In genomic region chr12:27940756-27941402, GRCh38 we compare ENCODE assay signal across 8 cellular contexts. TPM values are rescaled to one million over a fixed set of nuclear protein-coding genes. Genes with fewer than 3 reads are reported as not detected.
A peak's percentile ranks its signal among the peaks of the same experiment; 100 is the strongest.
DNase-seq lines count a peak whose midpoint lies in the region; ATAC-seq and TF ChIP-seq lines count a peak whose summit lies in the region.

No MANE protein-coding gene starts in this region.

- no peak overlapping the region for H3K4me3 Mint-ChIP-seq in T-cell

- TF ChIP-seq CTCF in GM12874 (IDR thresholded peaks at IDR 0.05; ENCODE audit: insufficient read depth, low read depth, low read length) (peak; percentile 73), gastrocnemius medialis (IDR thresholded peaks at IDR 0.05 in 4 of 5, conservative IDR thresholded peaks at IDR 0.05 in 1 of 5) (peak in 4 of 5 experiments; percentile 10 to 58 (median 50))

- H3K36me3 Mint-ChIP-seq in T-cell, result no peaks in the 10 kb centered on the region

- no peaks in the 10 kb centered on the region for H3K9me3 Mint-ChIP-seq in T-cell

- no peaks in the 10 kb centered on the region for H3K4me1 Mint-ChIP-seq in T-cell

- ATAC-seq in HG02623 (IDR thresholded peaks at IDR 0.05; ENCODE audit: unreplicated experiment) (peak; percentile 88), T-cell (replicated peaks in 1 of 4) (peak in 3 of 4 experiments; percentile 50 to 67 (median 66)), left ventricle myocardium superior (peak; percentile 77), gastrocnemius medialis (no peak)

- in situ Hi-C loops in gastrocnemius medialis (cut with MboI; ENCODE audit: low sequenced_read_pairs in 4 of 4), result loop anchor here in 3 of 4 donors (10.0 to 25.0 kb wide), 2 partner anchors 196 to 204 kb away; no protein-coding TSS in a partner anchor

- intact Hi-C loops in left ventricle myocardium superior (cut with micrococcal nuclease), result loop anchor here (5.0 kb wide), 1 partner anchor 209 kb away; no protein-coding TSS in a partner anchor
- intact Hi-C loops in gastrocnemius medialis (cut with DNase I; ENCODE audit: low total_unique reads), result loop anchor here (2.0 to 5.0 kb wide), 2 partner anchors 119 to 206 kb away; no protein-coding TSS in a partner anchor

- no peak overlapping the region for H3K27ac Mint-ChIP-seq in T-cell

- H3K27ac ChIP-seq in gastrocnemius medialis, result no peak overlapping the region

- H3K27me3 ChIP-seq in gastrocnemius medialis, result no peaks in the 10 kb centered on the region

- peaks cover 4 to 20% of the 10 kb centered on the region in 2 donors for H3K27me3 Mint-ChIP-seq in T-cell

- H3K36me3 ChIP-seq in gastrocnemius medialis, result no peaks in the 10 kb centered on the region

- TF ChIP-seq POLR2A in gastrocnemius medialis (IDR thresholded peaks at IDR 0.05), result no peak

- DNase-seq in NCI-H1105 (lab: John Stamatoyannopoulos, UW), result peak; percentile 27
- DNase-seq in T-cell, result peak; percentile 23 to 71 (median 54)
- DNase-seq in amniotic epithelial cell (ENCODE audit: low read depth), result peak; percentile 83
- DNase-seq in left ventricle myocardium superior, result peak; percentile 81
- DNase-seq in gastrocnemius medialis, result peak in 1 of 2 donors; percentile 36
- no peak for DNase-seq in mesenteric fat pad (ENCODE audit: low spot score)

- H3K4me3 ChIP-seq in gastrocnemius medialis, result no peak overlapping the region

- POLR2A ChIA-PET in T-cell (lab: Charles Lee), result no interaction called here

- CTCF ChIA-PET in T-cell (lab: Charles Lee), result interaction anchor here (0.6 to 1.7 kb wide), 9 partner anchors 15 to 208 kb away, joined by 3 to 27 read pairs (median 4); no protein-coding TSS in a partner anchor

- H3K9me3 ChIP-seq in gastrocnemius medialis, result no peaks in the 10 kb centered on the region

- no peaks in the 10 kb centered on the region for H3K4me1 ChIP-seq in gastrocnemius medialis

RNA-seq across cellular contexts. Expression of gene PTHLH, which starts 31.7 kb away (rescaled TPM):
- total RNA-seq in T-cell (not detected), left ventricle myocardium superior (not detected), gastrocnemius medialis (under 1 TPM in 1 of 4 donors, not detected in 3; 0.26 TPM), mesenteric fat pad (not detected)

Comparison
In these comparisons a context has a peak if more than half of its experiments do, and no peak if none do; other contexts are left out.
1. ATAC-seq: peak in HG02623 (single experiment), T-cell (3 of 4) and left ventricle myocardium superior (single experiment); none in gastrocnemius medialis (0 of 2).